In genomic region chr6:123518441-123519190, GRCh38 we compare ENCODE assay signal across 22 cellular contexts.
DNase-seq lines count a peak whose midpoint lies in the region; ATAC-seq and TF ChIP-seq lines count a peak whose summit lies in the region.
"Had no signal": no experiment of that assay in that cellular context is flagged by ENCODE, and none has a peak within 500 bp of the region (broad histone marks: within the 10 kb centered on the region; RNA-seq: fewer than 3 reads in every experiment).

No MANE protein-coding gene starts in this region.

- no peak overlapping the region for H3K27ac ChIP-seq in GM23338 (ENCODE audit: low read depth)
- H3K27ac ChIP-seq in right atrium auricular region, result peak overlapping the region; percentile 71 to 88
- H3K27ac ChIP-seq: cardiac muscle cell, lower lobe of right lung had no signal

- peak; percentile 23; the same call in 1 of the 3 replicates for ATAC-seq in GM23338
- ATAC-seq in HG03460 (IDR thresholded peaks at IDR 0.05; ENCODE audit: unreplicated experiment), result no peak
- no peak for ATAC-seq in GM18505 (IDR thresholded peaks at IDR 0.05; ENCODE audit: unreplicated experiment)
- ATAC-seq: esophagus mucosa, HCT116, lower lobe of right lung had no signal

- no peaks in the 10 kb centered on the region for H3K9me3 Mint-ChIP-seq in GM23338
- H3K9me3 Mint-ChIP-seq: activated T-helper 2 cell treated with anti-CD3 and anti-CD28 coated beads, Interferon-gamma antibody, Interleukin-2, Interleukin-4, amounts not matched to agents 10 μg/mL and 5 μg/mL and 100 μg/mL, durations not matched to agents 14 hours and 24 hours and 36 hours had no signal

- H3K4me1 ChIP-seq in GM23338 (ENCODE audit: insufficient read depth) (peaks cover 9% of the 10 kb centered on the region), right atrium auricular region (peaks cover 0 to 24% of the 10 kb centered on the region in 2 donors)
- H3K4me1 ChIP-seq: lower lobe of right lung had no signal

- H3K4me2 ChIP-seq in GM23338, result 0 out of 2 replicates have a peak overlapping the region, but pooled peaks have one; percentile 5

- H3K27me3 ChIP-seq in GM23338 (ENCODE audit: insufficient read depth) (no peaks in the 10 kb centered on the region), right atrium auricular region (no peaks in the 10 kb centered on the region)
- H3K27me3 ChIP-seq: cardiac muscle cell had no signal

- peak overlapping the region; percentile 73 for H3K27ac Mint-ChIP-seq in GM23338
- H3K27ac Mint-ChIP-seq: activated T-helper 2 cell treated with anti-CD3 and anti-CD28 coated beads, Interferon-gamma antibody, Interleukin-2, Interleukin-4, amounts not matched to agents 10 μg/mL and 5 μg/mL and 100 μg/mL, durations not matched to agents 14 hours and 24 hours and 36 hours; progenitor cell of endocrine pancreas had no signal

- no peaks in the 10 kb centered on the region for H3K9me3 ChIP-seq in right atrium auricular region
- H3K9me3 ChIP-seq: lower lobe of right lung had no signal

- peaks cover 4% of the 10 kb centered on the region; the same call in 1 of the 2 replicates for H3K36me3 ChIP-seq in GM23338 (ENCODE audit: insufficient read depth)
- H3K36me3 ChIP-seq in right atrium auricular region, result no peaks in the 10 kb centered on the region
- H3K36me3 ChIP-seq: lower lobe of right lung had no signal

- peaks cover 12% of the 10 kb centered on the region for H3K4me1 Mint-ChIP-seq in GM23338

- DNase-seq in GM23338 (ENCODE audit: low spot score) (no peak), astrocyte of the hippocampus (ENCODE audit: low read depth, low spot score) (peak; percentile 7), right atrium auricular region (ENCODE audit: low spot score) (no peak), pons (ENCODE audit: low spot score) (peak; percentile 12), GM10266 (ENCODE audit: extremely low spot score) (no peak), EL (no peak)
- DNase-seq: ACHN; activated CD4-positive, alpha-beta T cell treated with anti-CD3 and anti-CD28 coated beads for 48 hours; effector CD8-positive, alpha-beta T cell; IMR-90; lower lobe of right lung; NCI-H1417 treated with DMSO at 0.1 percent for 48 hours; stimulated activated CD4-positive, alpha-beta T cell treated with anti-CD3 and anti-CD28 coated beads, Interleukin-12 subunit alpha, Interleukin-12 subunit beta, amount 100 ng/mL, for 4 hours; stimulated activated CD8-positive, alpha-beta memory T cell treated with anti-CD3 and anti-CD28 coated beads, Interleukin-4, amount 100 ng/mL, for 48 hours; SW 1271 had no signal

- no peaks in the 10 kb centered on the region for H3K79me2 ChIP-seq in GM23338 (replicated peaks; ENCODE audit: insufficient read depth)

- H4K20me1 ChIP-seq in GM23338 (replicated peaks; ENCODE audit: insufficient read depth), result no peaks in the 10 kb centered on the region

- H3F3A ChIP-seq in GM23338 (replicated peaks; ENCODE audit: low read depth), result no peaks in the 10 kb centered on the region

- H3K4me3 ChIP-seq in GM23338, result no peak overlapping the region
- H3K4me3 ChIP-seq in right atrium auricular region, result no peak overlapping the region
- H3K4me3 ChIP-seq: cardiac muscle cell, lower lobe of right lung had no signal

- no peaks in the 10 kb centered on the region for H3K36me3 Mint-ChIP-seq in GM23338 (ENCODE audit: low read depth)

- no peaks in the 10 kb centered on the region for H3K9me2 ChIP-seq in GM23338 (ENCODE audit: insufficient read depth)

- H3K27me3 Mint-ChIP-seq in GM23338 (ENCODE audit: insufficient read depth, low read depth, poor library complexity), result peaks cover 2% of the 10 kb centered on the region
- H3K27me3 Mint-ChIP-seq: progenitor cell of endocrine pancreas had no signal

- no peak overlapping the region for H2AFZ ChIP-seq in GM23338

- no peak for TF ChIP-seq CTCF in GM23338 (conservative IDR thresholded peaks at IDR 0.05; ENCODE audit: low read depth in 2 of 2)
- no peak for TF ChIP-seq CTCF in right atrium auricular region (IDR thresholded peaks at IDR 0.05)
- TF ChIP-seq CTCF in GM10266 (IDR thresholded peaks at IDR 0.05; ENCODE audit: control insufficient read depth, insufficient read depth, low read depth, missing control alignments), result no peak

- no peak for TF ChIP-seq POLR2A in GM18505 (IDR thresholded peaks at IDR 0.05; ENCODE audit: borderline replicate concordance, extremely low read depth, insufficient read depth, insufficient read length)

- H3K4me3 Mint-ChIP-seq in GM23338, result no peak overlapping the region

TF ChIP-seq in GM23338, 12 proteins besides CTCF, POLR2A, EP300 and RAD21:
- TF ChIP-seq ZNF114 (CRISPR knock-in tag; IDR thresholded peaks at IDR 0.05) (no peak), REST (IDR thresholded peaks at IDR 0.05; ENCODE audit: unreplicated experiment) (no peak)

Comparison
In these comparisons a context has a peak if more than half of its experiments do, and no peak if none do; other contexts are left out.
1. DNase-seq: peak in astrocyte of the hippocampus (single experiment) and pons (single experiment); none in GM23338 (single experiment), right atrium auricular region (single experiment), GM10266 (single experiment) and EL (single experiment).